ENCODE assay signal across 12 cellular contexts in the genomic region with DNA sequence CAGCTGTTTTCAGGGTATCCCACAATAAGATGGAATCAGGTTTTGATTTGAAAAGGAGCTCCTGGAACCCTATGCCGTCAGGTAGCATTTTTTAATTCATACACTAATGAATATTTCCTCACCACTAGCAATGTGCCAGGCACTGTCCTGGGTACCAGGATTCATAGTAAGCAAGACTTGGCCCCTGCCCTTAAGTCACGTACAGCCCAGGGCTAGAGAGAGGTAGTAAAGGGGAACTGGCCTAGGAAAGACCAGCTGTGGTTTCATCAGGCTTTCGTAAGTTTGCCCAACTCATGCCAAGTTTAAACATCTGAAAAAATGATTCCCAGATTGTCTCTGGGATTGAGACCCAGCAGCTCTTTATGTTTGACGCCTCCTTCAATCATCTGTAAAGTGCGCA. TPM values are rescaled to one million over a fixed set of nuclear protein-coding genes. Genes with fewer than 3 reads are reported as not detected.
"Had no signal": no experiment of that assay in that cellular context is flagged by ENCODE, and none has a peak within 500 bp of the region (broad histone marks: within the 10 kb centered on the region; RNA-seq: fewer than 3 reads in every experiment).

No MANE protein-coding gene starts in this region.

- H3K4me1 ChIP-seq: colonic mucosa, pancreas, stomach, testis had no signal

- H3K36me3 ChIP-seq: colonic mucosa, pancreas, stomach had no signal

- H3K27ac ChIP-seq: colonic mucosa, pancreas, stomach, testis had no signal

- DNase-seq: activated CD4-positive, alpha-beta T cell treated with anti-CD3 and anti-CD28 coated beads, Interleukin-2, amount 50 U/mL, for 1 hour; activated CD8-positive, alpha-beta memory T cell treated with anti-CD3 and anti-CD28 coated beads for 24 hours; activated naive CD8-positive, alpha-beta T cell treated with anti-CD3 and anti-CD28 coated beads, Interleukin-2, amount 10 ng/mL, durations not matched to agents 7 days and 5 days; central memory CD4-positive, alpha-beta T cell; colonic mucosa; effector CD4-positive, alpha-beta T cell; left ventricle myocardium superior; pancreas; stimulated activated CD4-positive, alpha-beta T cell treated with anti-CD3 and anti-CD28 coated beads, Interleukin-1b, Interleukin-23, amount 100 ng/mL, for 48 hours; stomach; testis had no signal

- H3K27me3 ChIP-seq: colonic mucosa, pancreas, testis had no signal

- H3K9me3 ChIP-seq: colonic mucosa, pancreas, stomach, testis had no signal

- ATAC-seq: left ventricle myocardium superior; natural killer cell treated with Interleukin-12 subunit alpha and Interleukin-12 subunit beta and Interleukin-15 and Interleukin-18, amount 100 ng/mL, for 72 hours; pancreas had no signal

- H3K4me3 ChIP-seq: colonic mucosa, pancreas, stomach, testis had no signal

RNA-seq across cellular contexts. Expression of a gene that starts 45.9 kb away (rescaled TPM):
- total RNA-seq: activated naive CD8-positive, alpha-beta T cell treated with anti-CD3 and anti-CD28 coated beads, Interleukin-2, amount 10 ng/mL, durations not matched to agents 7 days and 5 days; left ventricle myocardium superior; natural killer cell treated with Interleukin-12 subunit alpha and Interleukin-12 subunit beta and Interleukin-15 and Interleukin-18, amount 100 ng/mL, for 72 hours; pancreas had no signal
